11 cellular contexts compared by ENCODE assay signal in genomic region chr9:93597142-93597706, GRCh38.
"Had no signal": no experiment of that assay in that cellular context is flagged by ENCODE, and none has a peak within 500 bp of the region (broad histone marks: within the 10 kb centered on the region; RNA-seq: fewer than 3 reads in every experiment).

No MANE protein-coding gene starts in this region.

- H3K4me3 Mint-ChIP-seq: activated CD4-positive, alpha-beta T cell treated with anti-CD3 and anti-CD28 coated beads, Interleukin-2, amount 10 ng/mL, durations not matched to agents 24 days and 14 days; activated naive CD4-positive, alpha-beta T cell treated with anti-CD3 and anti-CD28 coated beads, Interleukin-2, amount 50 U/mL, for 24 hours; stimulated activated naive CD8-positive, alpha-beta T cell treated with anti-CD3 and anti-CD28 coated beads, Interleukin-15, amount 100 ng/mL, for 72 hours had no signal

- DNase-seq: activated CD4-positive, alpha-beta T cell treated with anti-CD3 and anti-CD28 coated beads, Interleukin-2, amount 10 ng/mL, durations not matched to agents 24 days and 14 days; anterior cingulate cortex; mesenchymal stem cell; SHP77 treated with DMSO at 0.1 percent for 48 hours; stimulated activated CD4-positive, alpha-beta T cell treated with anti-CD3 and anti-CD28 coated beads, Interleukin-4, amount 100 ng/mL, for 1 hour; stimulated activated naive CD8-positive, alpha-beta T cell treated with anti-CD3 and anti-CD28 coated beads, Interleukin-15, amount 100 ng/mL, for 72 hours had no signal

- ATAC-seq: stimulated activated naive CD8-positive, alpha-beta T cell treated with anti-CD3 and anti-CD28 coated beads, Interleukin-15, amount 100 ng/mL, for 72 hours had no signal

- H3K4me3 ChIP-seq: esophagus muscularis mucosa, ovary, thoracic aorta had no signal

- H3K27me3 Mint-ChIP-seq: activated CD4-positive, alpha-beta T cell treated with anti-CD3 and anti-CD28 coated beads, Interleukin-2, amount 10 ng/mL, durations not matched to agents 24 days and 14 days; activated naive CD4-positive, alpha-beta T cell treated with anti-CD3 and anti-CD28 coated beads, Interleukin-2, amount 50 U/mL, for 24 hours; stimulated activated naive CD8-positive, alpha-beta T cell treated with anti-CD3 and anti-CD28 coated beads, Interleukin-15, amount 100 ng/mL, for 72 hours had no signal

- H3K36me3 ChIP-seq: esophagus muscularis mucosa, ovary, thoracic aorta had no signal

- H3K27me3 ChIP-seq: esophagus muscularis mucosa, ovary had no signal

- H3K36me3 Mint-ChIP-seq: activated naive CD4-positive, alpha-beta T cell treated with anti-CD3 and anti-CD28 coated beads, Interleukin-2, amount 50 U/mL, for 24 hours had no signal

- H3K9me3 ChIP-seq: esophagus muscularis mucosa, ovary, thoracic aorta had no signal

- H3K9me3 Mint-ChIP-seq: activated CD4-positive, alpha-beta T cell treated with anti-CD3 and anti-CD28 coated beads, Interleukin-2, amount 10 ng/mL, durations not matched to agents 24 days and 14 days; activated naive CD4-positive, alpha-beta T cell treated with anti-CD3 and anti-CD28 coated beads, Interleukin-2, amount 50 U/mL, for 24 hours; stimulated activated naive CD8-positive, alpha-beta T cell treated with anti-CD3 and anti-CD28 coated beads, Interleukin-15, amount 100 ng/mL, for 72 hours had no signal

- H3K27ac Mint-ChIP-seq: activated CD4-positive, alpha-beta T cell treated with anti-CD3 and anti-CD28 coated beads, Interleukin-2, amount 10 ng/mL, durations not matched to agents 24 days and 14 days; activated naive CD4-positive, alpha-beta T cell treated with anti-CD3 and anti-CD28 coated beads, Interleukin-2, amount 50 U/mL, for 24 hours; stimulated activated naive CD8-positive, alpha-beta T cell treated with anti-CD3 and anti-CD28 coated beads, Interleukin-15, amount 100 ng/mL, for 72 hours had no signal

- H3K27ac ChIP-seq: esophagus muscularis mucosa, ovary, thoracic aorta, VCaP had no signal
